9 cellular contexts compared by ENCODE assay signal in genomic region chr7:129958643-129959479, GRCh38. TPM values are rescaled to one million over a fixed set of nuclear protein-coding genes. Genes with fewer than 3 reads are reported as not detected.
DNase-seq lines count a peak whose midpoint lies in the region; TF ChIP-seq lines count a peak whose summit lies in the region.
"Had no signal": no experiment of that assay in that cellular context is flagged by ENCODE, and none has a peak within 500 bp of the region (broad histone marks: within the 10 kb centered on the region; RNA-seq: fewer than 3 reads in every experiment).

No MANE protein-coding gene starts in this region.

- H3K4me1 ChIP-seq in adipocyte (ENCODE audit: control insufficient read depth, insufficient read depth, low read length) (peaks cover 14% of the 10 kb centered on the region), tibial nerve (no peaks in the 10 kb centered on the region)

- H3K27me3 Mint-ChIP-seq in type B pancreatic cell = no peaks in the 10 kb centered on the region

- H3K36me3 ChIP-seq in adipocyte (ENCODE audit: control insufficient read depth, insufficient read depth, low read length, severe bottlenecking) (no peaks in the 10 kb centered on the region), tibial nerve (no peaks in the 10 kb centered on the region)

- H3K9me3 ChIP-seq in adipocyte (ENCODE audit: control insufficient read depth, low read length) (no peaks in the 10 kb centered on the region), tibial nerve (no peaks in the 10 kb centered on the region)

- no peak for TF ChIP-seq POLR2A in tibial nerve (IDR thresholded peaks at IDR 0.05)

- H3K9ac ChIP-seq in adipocyte (ENCODE audit: low read length) = peak overlapping the region; percentile 31

- H3K4me1 Mint-ChIP-seq in type B pancreatic cell (ENCODE audit: unreplicated experiment) = peaks cover 22% of the 10 kb centered on the region

- no peak overlapping the region for H3K4me3 ChIP-seq in adipocyte (ENCODE audit: low read length)
- H3K4me3 ChIP-seq in tibial nerve = no peak overlapping the region

- WGBS in tibial nerve, 2 donors = 47 to 57% methylated on average over 9 of the region's 9 CpGs

- TF ChIP-seq EP300 in tibial nerve (IDR thresholded peaks at IDR 0.05) = no peak

- H3K9me3 Mint-ChIP-seq in type B pancreatic cell = peaks cover 4% of the 10 kb centered on the region

- no peaks in the 10 kb centered on the region for H3K36me3 Mint-ChIP-seq in type B pancreatic cell

- H3K27me3 ChIP-seq in adipocyte (replicated peaks; ENCODE audit: control insufficient read depth, insufficient read depth, low read length) (no peaks in the 10 kb centered on the region), tibial nerve (no peaks in the 10 kb centered on the region)

- DNase-seq in NCI-H82 (lab: John Stamatoyannopoulos, UW) (peak; percentile 47), NCI-H82 treated with DMSO at 0.1 percent for 48 hours (lab: John Stamatoyannopoulos, UW; ENCODE audit: unreplicated experiment) (no peak), adipocyte (ENCODE audit: low read depth) (peak; percentile 86), islet precursor cell (peak; percentile 97), type B pancreatic cell (ENCODE audit: extremely low spot score, unreplicated experiment) (no peak), NCI-H1105 (lab: John Stamatoyannopoulos, UW) (no peak), tibial nerve (ENCODE audit: low spot score in 2 of 2) (no peak), activated gamma-delta T cell (lab: John Stamatoyannopoulos, UW) (no peak)
- DNase-seq: foreskin melanocyte had no signal

- H3K27ac ChIP-seq in tibial nerve = no peak overlapping the region

- peak overlapping the region; percentile 99 for H3K27ac Mint-ChIP-seq in type B pancreatic cell

- TF ChIP-seq CTCF in type B pancreatic cell (conservative IDR thresholded peaks at IDR 0.05) = no peak
- TF ChIP-seq CTCF in tibial nerve (IDR thresholded peaks at IDR 0.05) = no peak

- H3K4me3 Mint-ChIP-seq in type B pancreatic cell = peak overlapping the region; percentile 82

RNA-seq across cellular contexts. Expression of gene UBE2H, which starts 6.1 kb away (rescaled TPM):
- total RNA-seq in type B pancreatic cell (ENCODE audit: low replicate concordance) = 80.7 and 141 TPM in 2 replicates
- 10 to 100 TPM; 69.6 to 92.3 (median 80.9) TPM for total RNA-seq in tibial nerve

Comparison
In these comparisons a context has a peak if more than half of its experiments do, and no peak if none do; other contexts are left out.
1. DNase-seq: peak in NCI-H82 (single experiment), adipocyte (single experiment) and islet precursor cell (single experiment); none in NCI-H82 treated with DMSO at 0.1 percent for 48 hours (single experiment), type B pancreatic cell (single experiment), NCI-H1105 (single experiment), tibial nerve (0 of 2) and activated gamma-delta T cell (single experiment).